Comparison of ENCODE assay signal across 8 cellular contexts in genomic region chr10:73940634-73941221, GRCh38. TPM values are rescaled to one million over a fixed set of nuclear protein-coding genes. Genes with fewer than 3 reads are reported as not detected.
DNase-seq lines count a peak whose midpoint lies in the region; ATAC-seq and TF ChIP-seq lines count a peak whose summit lies in the region.

No MANE protein-coding gene starts in this region.

- H3K4me3 ChIP-seq in GM12875 (ENCODE audit: low read depth, low read length) (no peak overlapping the region), OCI-LY1 (ENCODE audit: low read depth, low read length, poor library complexity, severe bottlenecking) (peak overlapping the region; percentile 3), esophagus (ENCODE audit: low read depth in 1 of 2, low read length in 2 of 2) (no peak overlapping the region)

- TF ChIP-seq CTCF in GM12875 (IDR thresholded peaks at IDR 0.05; ENCODE audit: borderline replicate concordance, insufficient read depth, low read depth, low read length) (peak; percentile 95), OCI-LY1 (IDR thresholded peaks at IDR 0.05; ENCODE audit: low read length) (peak; percentile 94)

- peak overlapping the region in 7 of 8 donors; percentile 20 to 71 (median 46) for H3K4me3 Mint-ChIP-seq in naive B cell

- H2AFZ ChIP-seq in OCI-LY1 (ENCODE audit: low read length), result no peak overlapping the region

- no peaks in the 10 kb centered on the region for H4K20me1 ChIP-seq in OCI-LY1 (ENCODE audit: insufficient read depth, low read length)

- WGBS in esophagus, 2 donors, result 3 to 4% methylated on average over 28 of the region's 28 CpGs

- H3K27ac ChIP-seq in OCI-LY1 (ENCODE audit: low read depth, low read length, poor library complexity, severe bottlenecking), result no peak overlapping the region
- H3K27ac ChIP-seq in esophagus (ENCODE audit: low read depth in 2 of 2, low read length in 1 of 2), result peak overlapping the region; percentile 22 to 38

- peak overlapping the region; percentile 35 for H3K4me2 ChIP-seq in OCI-LY1 (ENCODE audit: low read length)

- H3K4me1 Mint-ChIP-seq in naive B cell, result peaks cover 6 to 9% (median 9%) of the 10 kb centered on the region in 3 donors

- H3F3A ChIP-seq in OCI-LY1 (ENCODE audit: insufficient read depth, low read length), result no peaks in the 10 kb centered on the region

- DNase-seq in activated T-cell treated with anti-CD3 and anti-CD28 coated beads for 48 hours (ENCODE audit: low read depth) (peak; percentile 82), naive B cell (peak; percentile 78)
- peak; percentile 75 for DNase-seq in stimulated activated CD8-positive, alpha-beta memory T cell treated with anti-CD3 and anti-CD28 coated beads, Interleukin-7, amount 100 ng/mL, for 24 hours (ENCODE audit: low read depth)

- H3K9me3 Mint-ChIP-seq in naive B cell, result peaks cover 0 to 5% (median 1%) of the 10 kb centered on the region in 7 donors

- ATAC-seq in HG02970 (IDR thresholded peaks at IDR 0.05; ENCODE audit: low FRiP score, unreplicated experiment) (peak; percentile 58), naive B cell (ENCODE audit: low read depth in 2 of 2) (peak; percentile 99 to 100), HG03196 (IDR thresholded peaks at IDR 0.05; ENCODE audit: unreplicated experiment) (no peak)

- H3K9ac ChIP-seq in OCI-LY1 (ENCODE audit: low read length), result no peak overlapping the region; the same call in 1 of the 2 replicates

- peaks cover 0 to 8% (median 0%) of the 10 kb centered on the region in 3 donors for H3K27me3 Mint-ChIP-seq in naive B cell

- no peaks in the 10 kb centered on the region for H3K36me3 Mint-ChIP-seq in naive B cell

- H3K27ac Mint-ChIP-seq in naive B cell, result peak overlapping the region in 4 of 6 donors; percentile 53 to 87 (median 62)

- H3K36me3 ChIP-seq in OCI-LY1 (ENCODE audit: insufficient read depth, low read length) (no peaks in the 10 kb centered on the region), esophagus (ENCODE audit: control insufficient read depth in 2 of 2, insufficient read depth in 2 of 2, low read length in 1 of 2) (no peaks in the 10 kb centered on the region)

- H3K79me2 ChIP-seq in OCI-LY1 (ENCODE audit: insufficient read depth, low read length), result no peaks in the 10 kb centered on the region

- H3K9me2 ChIP-seq in OCI-LY1 (ENCODE audit: low read depth, low read length), result no peaks in the 10 kb centered on the region

- H3K4me1 ChIP-seq in OCI-LY1 (ENCODE audit: insufficient read depth, low read length, severe bottlenecking) (no peaks in the 10 kb centered on the region), esophagus (ENCODE audit: control insufficient read depth in 2 of 2, insufficient read depth in 2 of 2, low read length in 1 of 2) (peaks cover 0 to 16% of the 10 kb centered on the region in 2 donors)

- H3K9me3 ChIP-seq in OCI-LY1 (ENCODE audit: low read length), result no peaks in the 10 kb centered on the region
- H3K9me3 ChIP-seq in esophagus (ENCODE audit: control insufficient read depth in 2 of 2, insufficient read depth in 1 of 2, low read depth in 1 of 2, low read length in 1 of 2), result no peaks in the 10 kb centered on the region

- H3K27me3 ChIP-seq in OCI-LY1 (ENCODE audit: insufficient read depth, low read length), result no peaks in the 10 kb centered on the region
- H3K27me3 ChIP-seq in esophagus (ENCODE audit: control insufficient read depth in 1 of 2, insufficient read depth in 2 of 2, low read length in 2 of 2), result no peaks in the 10 kb centered on the region

RNA-seq across cellular contexts. Expression of gene PLAU, which starts 29.8 kb away (rescaled TPM):
- polyA plus RNA-seq in esophagus (10 to 100 TPM in 1 of 2 donors, 1 to 10 TPM in 1; 7.0 to 13.7 TPM), naive B cell (ENCODE audit: low read depth in 6 of 6) (under 1 TPM in 1 of 6 donors, not detected in 5; 0.12 TPM)

RNA-seq across cellular contexts. Expression of gene VCL, which starts 57.2 kb away (rescaled TPM):
- polyA plus RNA-seq in esophagus (10 to 100 TPM; 25.0 to 41.4 TPM), naive B cell (ENCODE audit: low read depth in 6 of 6) (10 to 100 TPM; 17.1 to 27.6 (median 25.2) TPM)

Comparison
In these comparisons a context has a peak if more than half of its experiments do, and no peak if none do; other contexts are left out.
1. RNA of gene PLAU, which starts 29.8 kb away (polyA plus RNA-seq): 7.0 to 13.7 TPM in esophagus; 0.12 TPM in naive B cell; every median in the first group is over 4 times any median in the second.
2. Peak in every context shown above with its lines, with median percentiles within 50 percentile points of each other: DNase-seq.